8 cellular contexts compared by ENCODE assay signal in the genomic region with DNA sequence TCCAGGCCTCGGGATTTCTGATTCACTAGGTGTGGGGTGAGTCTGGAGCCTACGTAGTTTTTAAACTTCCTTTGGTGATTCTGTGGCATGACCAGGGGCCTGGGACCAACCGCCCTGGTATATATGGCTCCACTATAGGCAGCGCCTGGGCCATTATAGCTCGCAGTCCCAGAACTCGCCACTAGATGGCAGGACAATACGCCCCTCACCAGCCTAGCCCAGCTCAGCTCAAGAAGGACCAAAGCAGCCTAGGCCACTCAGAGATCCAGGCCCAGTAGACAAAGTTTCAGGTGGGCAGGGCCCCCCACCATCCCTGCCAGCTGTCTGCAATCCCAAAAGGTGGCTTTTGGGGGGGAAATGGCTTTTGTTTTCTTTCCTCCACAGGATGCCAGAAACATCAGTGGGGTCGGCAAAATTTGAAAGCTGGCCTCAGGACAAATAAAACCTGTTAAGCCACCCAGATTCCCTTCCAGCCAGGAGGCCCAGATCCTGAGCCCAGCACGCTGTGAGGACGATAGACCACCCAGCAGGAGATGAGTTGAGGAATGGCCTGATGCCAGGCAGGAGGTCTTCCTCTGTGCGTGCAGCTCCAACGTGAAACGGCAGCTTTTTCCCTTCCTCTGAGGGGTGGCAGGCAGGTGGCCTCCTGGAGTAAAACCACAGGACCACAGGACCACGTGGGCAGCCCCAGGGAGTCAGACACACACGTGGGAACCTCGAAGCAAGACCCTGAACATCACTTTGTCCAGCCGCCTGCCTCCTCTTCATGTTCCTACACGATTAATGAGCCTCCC. TPM values are rescaled to one million over a fixed set of nuclear protein-coding genes. Genes with fewer than 3 reads are reported as not detected.
DNase-seq lines count a peak whose midpoint lies in the region; ATAC-seq and TF ChIP-seq lines count a peak whose summit lies in the region.

No MANE protein-coding gene starts in this region.

- H3K9ac ChIP-seq in mammary epithelial cell (ENCODE audit: insufficient read depth, low read length), result no peak overlapping the region

- H3K27ac ChIP-seq in HEK293 (ENCODE audit: extremely low read depth, low read depth, low read length) (no peak overlapping the region), mammary epithelial cell (ENCODE audit: insufficient read depth, low read depth, low read length) (no peak overlapping the region)

- no TSS peak for BruUV-seq in mammary epithelial cell (replicated peaks; lab: Mats Ljungman, UMichigan)

- in situ Hi-C loops in mammary epithelial cell (cut with MboI; ENCODE audit: low sequenced_read_pairs in 2 of 2), result loop anchor here in 1 of 2 donors (10.0 to 25.0 kb wide), 2 partner anchors 146 to 309 kb away; partner anchors contain the start of gene CTRC

- no peak for ATAC-seq in GM19395 (IDR thresholded peaks at IDR 0.05; ENCODE audit: unreplicated experiment)

- H3K4me3 ChIP-seq in HEK293 (ENCODE audit: low read depth, low read length) (no peak overlapping the region), mammary epithelial cell (replicated peaks in 1 of 3; ENCODE audit: insufficient read depth in 1 of 3, low read depth in 2 of 3, low read length in 3 of 3) (no peak overlapping the region)

- no peaks in the 10 kb centered on the region for H3K9me3 ChIP-seq in HEK293 (ENCODE audit: control insufficient read depth, insufficient read depth, low read depth, low read length)
- no peaks in the 10 kb centered on the region for H3K9me3 ChIP-seq in mammary epithelial cell (replicated peaks; ENCODE audit: insufficient read depth, low read length)

- WGBS in mammary epithelial cell (ENCODE audit: low coverage, missing lambda C conversion rate), result 32% methylated on average over 16 of the region's 18 CpGs

- intact Hi-C loops in mammary epithelial cell (cut with micrococcal nuclease), result loop anchor here (1.0 to 2.0 kb wide), 5 partner anchors 25 to 302 kb away; partner anchors contain the start of gene TMEM51

- H3K79me2 ChIP-seq in mammary epithelial cell (ENCODE audit: insufficient read depth, low read length), result no peaks in the 10 kb centered on the region

- dilution Hi-C loops in mammary epithelial cell (cut with HindIII; ENCODE audit: low sequenced_read_pairs), result no loop called here

- H3K36me3 ChIP-seq in HEK293 (ENCODE audit: control insufficient read depth in 2 of 2, insufficient read depth in 1 of 2, low read length in 2 of 2), result no peaks in the 10 kb centered on the region
- H3K36me3 ChIP-seq in mammary epithelial cell (ENCODE audit: insufficient read depth, low read length), result no peaks in the 10 kb centered on the region

- POLR2A ChIA-PET in HEK293 (lab: Yijun Ruan, JAX), result interaction anchor here (1.0 to 1.3 kb wide), 2 partner anchors 23 to 144 kb away, joined by 3 to 6 read pairs; no protein-coding TSS in a partner anchor

- DNase-seq in COLO668 (lab: John Stamatoyannopoulos, UW; ENCODE audit: unreplicated experiment), result peak; percentile 86
- peak; percentile 41 for DNase-seq in NCI-H2171 (lab: John Stamatoyannopoulos, UW)
- peak; percentile 17 to 67 (median 48) for DNase-seq in activated CD4-positive, CD25-positive, alpha-beta regulatory T cell (lab: John Stamatoyannopoulos, UW)
- peak; percentile 53 for DNase-seq in mammary epithelial cell
- peak; percentile 72 for DNase-seq in kidney tubule cell (ENCODE audit: low spot score)
- DNase-seq in stimulated activated CD4-positive, alpha-beta T cell treated with anti-CD3 and anti-CD28 coated beads, Interleukin-4, amount 100 ng/mL, for 1 hour, result peak; percentile 75

- no peaks in the 10 kb centered on the region for H3K4me1 ChIP-seq in HEK293 (ENCODE audit: control insufficient read depth, insufficient read depth, low read length)
- no peaks in the 10 kb centered on the region for H3K4me1 ChIP-seq in mammary epithelial cell (ENCODE audit: insufficient read depth, low read length)

- no peak overlapping the region for H3K4me2 ChIP-seq in mammary epithelial cell (ENCODE audit: insufficient read depth, low read depth, low read length)

- no peaks in the 10 kb centered on the region for H3K27me3 ChIP-seq in mammary epithelial cell (ENCODE audit: insufficient read depth, low read length)

- no peaks in the 10 kb centered on the region for H4K20me1 ChIP-seq in mammary epithelial cell (ENCODE audit: insufficient read depth, low read length)

- H2AFZ ChIP-seq in mammary epithelial cell (ENCODE audit: low read depth, low read length), result no peak overlapping the region

- CTCF ChIA-PET in HEK293 (lab: Yijun Ruan, JAX), result interaction anchor here (0.6 to 5.1 kb wide), 32 partner anchors 9 to 498 kb away, joined by 3 to 73 read pairs (median 4); no protein-coding TSS in a partner anchor
- CTCF ChIA-PET in mammary epithelial cell (lab: Charles Lee; ENCODE audit: low non-redundant PET), result interaction anchor here (0.6 kb wide), 1 partner anchor 144 kb away, joined by 5 read pairs; no protein-coding TSS in a partner anchor

- TF ChIP-seq CTCF in HEK293 (tag by site-specific recombination; IDR thresholded peaks at IDR 0.05), result 0 out of 2 replicates have a peak, but pooled peaks have one; percentile 33
- TF ChIP-seq CTCF in mammary epithelial cell (conservative IDR thresholded peaks at IDR 0.05 in 1 of 2, IDR thresholded peaks at IDR 0.05 in 1 of 2; ENCODE audit: extremely low read depth in 1 of 2, insufficient read depth in 1 of 2, low read depth in 1 of 2, low read length in 2 of 2), result peak; percentile 87 to 92

TF ChIP-seq in HEK293, 187 proteins besides CTCF, POLR2A, EP300 and RAD21:
- TF ChIP-seq ZNF292 (tag by site-specific recombination; IDR thresholded peaks at IDR 0.05; ENCODE audit: borderline replicate concordance, low read depth) (no peak), RBAK (tag by site-specific recombination; IDR thresholded peaks at IDR 0.05) (no peak), ZNF2 (tag by site-specific recombination; IDR thresholded peaks at IDR 0.05) (peak; percentile 74; the same call in 1 of the 2 replicates), ZNF660 (tag by site-specific recombination; IDR thresholded peaks at IDR 0.05) (peak; percentile 43; the same call in 1 of the 2 replicates), ZNF654 (tag by site-specific recombination; IDR thresholded peaks at IDR 0.05; ENCODE audit: low read depth) (peak; percentile 76), ZNF16 (tag by site-specific recombination; IDR thresholded peaks at IDR 0.05; ENCODE audit: low read depth) (no peak), ZIC2 (tag by site-specific recombination; IDR thresholded peaks at IDR 0.05) (peak; percentile 96), ZFP37 (tag by site-specific recombination; IDR thresholded peaks at IDR 0.05) (no peak)

RNA-seq across cellular contexts. Expression of gene TMEM51, which starts 24.8 kb away (rescaled TPM):
- 10 to 100 TPM; 15.1 to 16.2 TPM for total RNA-seq in mammary epithelial cell
- polyA plus RNA-seq in mammary epithelial cell, result 14.9 TPM
- polyA minus RNA-seq in mammary epithelial cell, result 4.4 TPM
